In the genomic region with DNA sequence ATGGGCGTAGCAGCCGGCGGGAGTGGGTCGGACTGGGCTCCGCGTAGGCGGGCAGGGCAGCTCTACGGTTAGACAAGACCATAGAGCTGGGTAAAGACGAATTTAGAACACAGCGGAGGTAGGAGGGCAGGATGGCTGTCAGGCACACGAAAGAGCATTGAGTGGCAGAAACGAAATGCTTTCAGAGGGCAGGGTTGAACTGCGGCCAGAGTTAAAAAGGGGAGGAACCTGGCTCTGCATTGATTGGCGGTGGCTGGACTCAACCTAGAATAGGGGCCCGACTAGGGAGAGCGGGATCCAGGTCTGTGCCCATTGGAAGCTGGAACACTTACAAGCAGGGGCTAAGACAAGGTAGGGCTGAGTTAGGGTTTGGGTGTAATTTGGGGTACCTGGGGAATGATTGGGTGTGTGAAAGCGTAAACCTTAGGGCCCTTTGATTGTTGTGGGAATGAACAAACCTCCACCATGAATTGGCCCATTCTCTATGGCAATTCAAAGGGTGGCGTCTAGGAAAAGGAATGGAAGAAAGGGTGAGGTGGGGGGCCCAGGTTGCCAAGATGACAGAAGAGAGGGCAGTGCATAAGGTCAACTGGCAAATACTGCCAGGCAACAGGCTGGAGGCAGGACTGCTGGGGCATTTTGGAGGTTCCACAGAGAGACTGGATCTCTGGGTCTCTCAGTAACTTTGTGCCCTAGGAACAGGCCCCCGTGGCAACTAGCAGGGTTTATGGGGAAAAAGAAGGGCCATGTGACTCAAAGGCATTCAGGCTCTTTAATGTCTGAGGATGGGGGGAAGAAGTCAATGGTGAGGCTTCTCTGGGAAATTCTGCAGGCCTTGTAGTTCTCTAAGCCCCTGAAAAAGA, we compare ENCODE assay signal across 1 cellular context.
TF ChIP-seq lines count a peak whose summit lies in the region.

No MANE protein-coding gene starts in this region.

TF ChIP-seq in K562, 482 proteins besides CTCF, POLR2A, EP300 and RAD21 (continued from another document):
- TF ChIP-seq, protein P1, sequence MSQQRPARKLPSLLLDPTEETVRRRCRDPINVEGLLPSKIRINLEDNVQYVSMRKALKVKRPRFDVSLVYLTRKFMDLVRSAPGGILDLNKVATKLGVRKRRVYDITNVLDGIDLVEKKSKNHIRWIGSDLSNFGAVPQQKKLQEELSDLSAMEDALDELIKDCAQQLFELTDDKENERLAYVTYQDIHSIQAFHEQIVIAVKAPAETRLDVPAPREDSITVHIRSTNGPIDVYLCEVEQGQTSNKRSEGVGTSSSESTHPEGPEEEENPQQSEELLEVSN (IDR thresholded peaks at IDR 0.05; ENCODE audit: borderline replicate concordance in 1 of 2, extremely low read depth in 1 of 2, insufficient read depth in 1 of 2, insufficient read length in 1 of 2, low read depth in 1 of 2, low read length in 1 of 2, poor library complexity in 1 of 2, severe bottlenecking in 1 of 2): peak in 1 of 2 experiments; percentile 2
- no peak for TF ChIP-seq ARID2 (IDR thresholded peaks at IDR 0.05)
- TF ChIP-seq TEAD2 (tag; IDR thresholded peaks at IDR 0.05): no peak
- TF ChIP-seq HLTF (IDR thresholded peaks at IDR 0.05): no peak
- no peak for TF ChIP-seq MAFF (IDR thresholded peaks at IDR 0.05; ENCODE audit: low read length)
- TF ChIP-seq, protein P2, sequence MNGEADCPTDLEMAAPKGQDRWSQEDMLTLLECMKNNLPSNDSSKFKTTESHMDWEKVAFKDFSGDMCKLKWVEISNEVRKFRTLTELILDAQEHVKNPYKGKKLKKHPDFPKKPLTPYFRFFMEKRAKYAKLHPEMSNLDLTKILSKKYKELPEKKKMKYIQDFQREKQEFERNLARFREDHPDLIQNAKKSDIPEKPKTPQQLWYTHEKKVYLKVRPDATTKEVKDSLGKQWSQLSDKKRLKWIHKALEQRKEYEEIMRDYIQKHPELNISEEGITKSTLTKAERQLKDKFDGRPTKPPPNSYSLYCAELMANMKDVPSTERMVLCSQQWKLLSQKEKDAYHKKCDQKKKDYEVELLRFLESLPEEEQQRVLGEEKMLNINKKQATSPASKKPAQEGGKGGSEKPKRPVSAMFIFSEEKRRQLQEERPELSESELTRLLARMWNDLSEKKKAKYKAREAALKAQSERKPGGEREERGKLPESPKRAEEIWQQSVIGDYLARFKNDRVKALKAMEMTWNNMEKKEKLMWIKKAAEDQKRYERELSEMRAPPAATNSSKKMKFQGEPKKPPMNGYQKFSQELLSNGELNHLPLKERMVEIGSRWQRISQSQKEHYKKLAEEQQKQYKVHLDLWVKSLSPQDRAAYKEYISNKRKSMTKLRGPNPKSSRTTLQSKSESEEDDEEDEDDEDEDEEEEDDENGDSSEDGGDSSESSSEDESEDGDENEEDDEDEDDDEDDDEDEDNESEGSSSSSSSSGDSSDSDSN (IDR thresholded peaks at IDR 0.05; ENCODE audit: borderline replicate concordance in 1 of 2, low read depth in 2 of 2, low read length in 2 of 2): no peak
- TF ChIP-seq, protein P3, sequence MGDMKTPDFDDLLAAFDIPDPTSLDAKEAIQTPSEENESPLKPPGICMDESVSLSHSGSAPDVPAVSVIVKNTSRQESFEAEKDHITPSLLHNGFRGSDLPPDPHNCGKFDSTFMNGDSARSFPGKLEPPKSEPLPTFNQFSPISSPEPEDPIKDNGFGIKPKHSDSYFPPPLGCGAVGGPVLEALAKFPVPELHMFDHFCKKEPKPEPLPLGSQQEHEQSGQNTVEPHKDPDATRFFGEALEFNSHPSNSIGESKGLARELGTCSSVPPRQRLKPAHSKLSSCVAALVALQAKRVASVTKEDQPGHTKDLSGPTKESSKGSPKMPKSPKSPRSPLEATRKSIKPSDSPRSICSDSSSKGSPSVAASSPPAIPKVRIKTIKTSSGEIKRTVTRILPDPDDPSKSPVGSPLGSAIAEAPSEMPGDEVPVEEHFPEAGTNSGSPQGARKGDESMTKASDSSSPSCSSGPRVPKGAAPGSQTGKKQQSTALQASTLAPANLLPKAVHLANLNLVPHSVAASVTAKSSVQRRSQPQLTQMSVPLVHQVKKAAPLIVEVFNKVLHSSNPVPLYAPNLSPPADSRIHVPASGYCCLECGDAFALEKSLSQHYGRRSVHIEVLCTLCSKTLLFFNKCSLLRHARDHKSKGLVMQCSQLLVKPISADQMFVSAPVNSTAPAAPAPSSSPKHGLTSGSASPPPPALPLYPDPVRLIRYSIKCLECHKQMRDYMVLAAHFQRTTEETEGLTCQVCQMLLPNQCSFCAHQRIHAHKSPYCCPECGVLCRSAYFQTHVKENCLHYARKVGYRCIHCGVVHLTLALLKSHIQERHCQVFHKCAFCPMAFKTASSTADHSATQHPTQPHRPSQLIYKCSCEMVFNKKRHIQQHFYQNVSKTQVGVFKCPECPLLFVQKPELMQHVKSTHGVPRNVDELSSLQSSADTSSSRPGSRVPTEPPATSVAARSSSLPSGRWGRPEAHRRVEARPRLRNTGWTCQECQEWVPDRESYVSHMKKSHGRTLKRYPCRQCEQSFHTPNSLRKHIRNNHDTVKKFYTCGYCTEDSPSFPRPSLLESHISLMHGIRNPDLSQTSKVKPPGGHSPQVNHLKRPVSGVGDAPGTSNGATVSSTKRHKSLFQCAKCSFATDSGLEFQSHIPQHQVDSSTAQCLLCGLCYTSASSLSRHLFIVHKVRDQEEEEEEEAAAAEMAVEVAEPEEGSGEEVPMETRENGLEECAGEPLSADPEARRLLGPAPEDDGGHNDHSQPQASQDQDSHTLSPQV (IDR thresholded peaks at IDR 0.05): peak; percentile 23; the same call in 1 of the 2 replicates
- TF ChIP-seq ELF2 (CRISPR knock-in tag; IDR thresholded peaks at IDR 0.05): no peak
- TF ChIP-seq POLR2B (IDR thresholded peaks at IDR 0.05; ENCODE audit: low read depth, partially characterized antibody): peak; percentile 63
- TF ChIP-seq CHD2 (IDR thresholded peaks at IDR 0.05; ENCODE audit: low read depth, low read length): no peak
- no peak for TF ChIP-seq ZNF76 (CRISPR knock-in tag; IDR thresholded peaks at IDR 0.05; ENCODE audit: borderline replicate concordance)
- no peak for TF ChIP-seq BDP1 (IDR thresholded peaks at IDR 0.05; ENCODE audit: insufficient read depth, insufficient read length)
- no peak for TF ChIP-seq PCBP1 (IDR thresholded peaks at IDR 0.05; ENCODE audit: low read depth, low read length, poor library complexity, severe bottlenecking)
- TF ChIP-seq NFIX (CRISPR knock-in tag; IDR thresholded peaks at IDR 0.05; ENCODE audit: low read depth): no peak
- TF ChIP-seq TARDBP (IDR thresholded peaks at IDR 0.05): no peak
- TF ChIP-seq SUPT5H (IDR thresholded peaks at IDR 0.05): peak; percentile 50; the same call in 1 of the 2 replicates
- TF ChIP-seq, protein P4, sequence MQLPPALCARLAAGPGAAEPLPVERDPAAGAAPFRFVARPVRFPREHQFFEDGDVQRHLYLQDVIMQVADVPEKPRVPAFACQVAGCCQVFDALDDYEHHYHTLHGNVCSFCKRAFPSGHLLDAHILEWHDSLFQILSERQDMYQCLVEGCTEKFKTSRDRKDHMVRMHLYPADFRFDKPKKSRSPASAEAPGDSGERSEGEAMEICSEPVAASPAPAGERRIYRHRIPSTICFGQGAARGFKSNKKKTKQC (CRISPR knock-in tag; IDR thresholded peaks at IDR 0.05): no peak
- no peak for TF ChIP-seq ZBTB1 (CRISPR knock-in tag; IDR thresholded peaks at IDR 0.05; ENCODE audit: borderline replicate concordance, low read depth)
- peak; percentile 24 for TF ChIP-seq TAF1 (IDR thresholded peaks at IDR 0.05; ENCODE audit: control insufficient read depth, extremely low read depth, insufficient read depth, low read length, severe bottlenecking)
- no peak for TF ChIP-seq TRIM24 (IDR thresholded peaks at IDR 0.05)
- no peak; the same call in 1 of the 2 replicates for TF ChIP-seq ZNF431 (CRISPR knock-in tag; IDR thresholded peaks at IDR 0.05)
- no peak for TF ChIP-seq RUNX1 (IDR thresholded peaks at IDR 0.05; ENCODE audit: low read depth)
- TF ChIP-seq PHB2 (IDR thresholded peaks at IDR 0.05; ENCODE audit: low read depth): no peak
- no peak for TF ChIP-seq BACH1 (tag; IDR thresholded peaks at IDR 0.05)
- no peak for TF ChIP-seq SIX5 (IDR thresholded peaks at IDR 0.05; ENCODE audit: borderline replicate concordance in 1 of 2, insufficient read depth in 1 of 2, low read depth in 1 of 2, low read length in 2 of 2)
- TF ChIP-seq, protein P5, sequence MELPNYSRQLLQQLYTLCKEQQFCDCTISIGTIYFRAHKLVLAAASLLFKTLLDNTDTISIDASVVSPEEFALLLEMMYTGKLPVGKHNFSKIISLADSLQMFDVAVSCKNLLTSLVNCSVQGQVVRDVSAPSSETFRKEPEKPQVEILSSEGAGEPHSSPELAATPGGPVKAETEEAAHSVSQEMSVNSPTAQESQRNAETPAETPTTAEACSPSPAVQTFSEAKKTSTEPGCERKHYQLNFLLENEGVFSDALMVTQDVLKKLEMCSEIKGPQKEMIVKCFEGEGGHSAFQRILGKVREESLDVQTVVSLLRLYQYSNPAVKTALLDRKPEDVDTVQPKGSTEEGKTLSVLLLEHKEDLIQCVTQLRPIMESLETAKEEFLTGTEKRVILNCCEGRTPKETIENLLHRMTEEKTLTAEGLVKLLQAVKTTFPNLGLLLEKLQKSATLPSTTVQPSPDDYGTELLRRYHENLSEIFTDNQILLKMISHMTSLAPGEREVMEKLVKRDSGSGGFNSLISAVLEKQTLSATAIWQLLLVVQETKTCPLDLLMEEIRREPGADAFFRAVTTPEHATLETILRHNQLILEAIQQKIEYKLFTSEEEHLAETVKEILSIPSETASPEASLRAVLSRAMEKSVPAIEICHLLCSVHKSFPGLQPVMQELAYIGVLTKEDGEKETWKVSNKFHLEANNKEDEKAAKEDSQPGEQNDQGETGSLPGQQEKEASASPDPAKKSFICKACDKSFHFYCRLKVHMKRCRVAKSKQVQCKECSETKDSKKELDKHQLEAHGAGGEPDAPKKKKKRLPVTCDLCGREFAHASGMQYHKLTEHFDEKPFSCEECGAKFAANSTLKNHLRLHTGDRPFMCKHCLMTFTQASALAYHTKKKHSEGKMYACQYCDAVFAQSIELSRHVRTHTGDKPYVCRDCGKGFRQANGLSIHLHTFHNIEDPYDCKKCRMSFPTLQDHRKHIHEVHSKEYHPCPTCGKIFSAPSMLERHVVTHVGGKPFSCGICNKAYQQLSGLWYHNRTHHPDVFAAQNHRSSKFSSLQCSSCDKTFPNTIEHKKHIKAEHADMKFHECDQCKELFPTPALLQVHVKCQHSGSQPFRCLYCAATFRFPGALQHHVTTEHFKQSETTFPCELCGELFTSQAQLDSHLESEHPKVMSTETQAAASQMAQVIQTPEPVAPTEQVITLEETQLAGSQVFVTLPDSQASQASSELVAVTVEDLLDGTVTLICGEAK (IDR thresholded peaks at IDR 0.05): no peak
- TF ChIP-seq, protein P5 (CRISPR knock-in tag; IDR thresholded peaks at IDR 0.05): no peak
- TF ChIP-seq ZNF134 (CRISPR knock-in tag; conservative IDR thresholded peaks at IDR 0.05): no peak
- TF ChIP-seq, protein P6, sequence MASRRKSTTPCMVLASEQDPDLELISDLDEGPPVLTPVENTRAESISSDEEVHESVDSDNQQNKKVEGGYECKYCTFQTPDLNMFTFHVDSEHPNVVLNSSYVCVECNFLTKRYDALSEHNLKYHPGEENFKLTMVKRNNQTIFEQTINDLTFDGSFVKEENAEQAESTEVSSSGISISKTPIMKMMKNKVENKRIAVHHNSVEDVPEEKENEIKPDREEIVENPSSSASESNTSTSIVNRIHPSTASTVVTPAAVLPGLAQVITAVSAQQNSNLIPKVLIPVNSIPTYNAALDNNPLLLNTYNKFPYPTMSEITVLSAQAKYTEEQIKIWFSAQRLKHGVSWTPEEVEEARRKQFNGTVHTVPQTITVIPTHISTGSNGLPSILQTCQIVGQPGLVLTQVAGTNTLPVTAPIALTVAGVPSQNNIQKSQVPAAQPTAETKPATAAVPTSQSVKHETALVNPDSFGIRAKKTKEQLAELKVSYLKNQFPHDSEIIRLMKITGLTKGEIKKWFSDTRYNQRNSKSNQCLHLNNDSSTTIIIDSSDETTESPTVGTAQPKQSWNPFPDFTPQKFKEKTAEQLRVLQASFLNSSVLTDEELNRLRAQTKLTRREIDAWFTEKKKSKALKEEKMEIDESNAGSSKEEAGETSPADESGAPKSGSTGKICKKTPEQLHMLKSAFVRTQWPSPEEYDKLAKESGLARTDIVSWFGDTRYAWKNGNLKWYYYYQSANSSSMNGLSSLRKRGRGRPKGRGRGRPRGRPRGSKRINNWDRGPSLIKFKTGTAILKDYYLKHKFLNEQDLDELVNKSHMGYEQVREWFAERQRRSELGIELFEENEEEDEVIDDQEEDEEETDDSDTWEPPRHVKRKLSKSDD (conservative IDR thresholded peaks at IDR 0.05; ENCODE audit: low read length): no peak
